12 cellular contexts compared by ENCODE assay signal in genomic region chr1:22841754-22842370, GRCh38.
DNase-seq lines count a peak whose midpoint lies in the region; ATAC-seq and TF ChIP-seq lines count a peak whose summit lies in the region.
"Had no signal": no experiment of that assay in that cellular context is flagged by ENCODE, and none has a peak within 500 bp of the region (broad histone marks: within the 10 kb centered on the region; RNA-seq: fewer than 3 reads in every experiment).

No MANE protein-coding gene starts in this region.

- ATAC-seq in right cardiac atrium (peak; percentile 66 to 75), HG03095 (IDR thresholded peaks at IDR 0.05; ENCODE audit: unreplicated experiment) (no peak)
- ATAC-seq: HCT116 had no signal

- H3K36me3 ChIP-seq in thyroid gland: no peaks in the 10 kb centered on the region

- H3K27ac ChIP-seq in right cardiac atrium (ENCODE audit: low read length): peak overlapping the region; percentile 37
- H3K27ac ChIP-seq in thyroid gland: peak overlapping the region; percentile 37 to 64 (median 52)

- H3K4me1 ChIP-seq in right cardiac atrium (ENCODE audit: control insufficient read depth, insufficient read depth, low read length) (peaks cover 10% of the 10 kb centered on the region), thyroid gland (peaks cover 15 to 26% of the 10 kb centered on the region in 2 donors)

- TF ChIP-seq CTCF in thyroid gland (IDR thresholded peaks at IDR 0.05): peak in 1 of 6 experiments; percentile 16

- no peak for TF ChIP-seq POLR2A in thyroid gland (IDR thresholded peaks at IDR 0.05)

- H3K4me3 ChIP-seq in right cardiac atrium (ENCODE audit: low read length) (no peak overlapping the region), thyroid gland (replicated peaks in 1 of 3) (no peak overlapping the region)

- WGBS in right cardiac atrium: 33% methylated on average over 15 of the region's 15 CpGs
- 41 to 48% methylated on average over 15 of the region's 15 CpGs for WGBS in thyroid gland, 2 donors

- H3K27me3 ChIP-seq in right cardiac atrium (ENCODE audit: control insufficient read depth, insufficient read depth) (no peaks in the 10 kb centered on the region), thyroid gland (no peaks in the 10 kb centered on the region)

- intact Hi-C loops in right cardiac atrium (cut with DNase I) (no loop called here), thyroid gland (cut with DNase I) (no loop called here)

- no peaks in the 10 kb centered on the region for H3K9me3 ChIP-seq in right cardiac atrium (ENCODE audit: control insufficient read depth, low read length)
- H3K9me3 ChIP-seq in thyroid gland: no peaks in the 10 kb centered on the region

- DNase-seq in NCI-H1092 (lab: John Stamatoyannopoulos, UW) (peak; percentile 58), cerebellum (ENCODE audit: low spot score) (peak; percentile 80), right cardiac atrium (peak; percentile 69 to 91 (median 88)), thyroid gland (peak; percentile 83 to 86), NAMALWA (ENCODE audit: low spot score) (no peak)
- no peak for DNase-seq in central memory CD4-positive, alpha-beta T cell
- DNase-seq: activated CD8-positive, alpha-beta memory T cell treated with anti-CD3 and anti-CD28 coated beads for 24 hours; activated naive CD8-positive, alpha-beta T cell treated with anti-CD3 and anti-CD28 coated beads, Interleukin-2, amount 10 ng/mL, durations not matched to agents 7 days and 5 days; MM.1S; stimulated activated CD4-positive, alpha-beta T cell treated with anti-CD3 and anti-CD28 coated beads, Interleukin-4, amount 100 ng/mL, for 1 hour had no signal

Comparison
In these comparisons a context has a peak if more than half of its experiments do, and no peak if none do; other contexts are left out.
1. DNase-seq: peak in NCI-H1092 (single experiment), cerebellum (single experiment), right cardiac atrium (3 of 3) and thyroid gland (2 of 2); none in central memory CD4-positive, alpha-beta T cell (single experiment) and NAMALWA (single experiment).